Comparison of ENCODE assay signal across 1 cellular context in genomic region chr19:47226426-47227346, GRCh38.
TF ChIP-seq lines count a peak whose summit lies in the region.

No MANE protein-coding gene starts in this region.

TF ChIP-seq in SK-N-SH treated with all-trans-retinoic acid at 6 μM for 48 hours, 23 proteins besides CTCF, POLR2A, EP300 and RAD21 (continued from another document):
- no peak for TF ChIP-seq PATZ1 (CRISPR knock-in tag; IDR thresholded peaks at IDR 0.05; ENCODE audit: borderline replicate concordance)
- no peak for TF ChIP-seq CREB5 (CRISPR knock-in tag; IDR thresholded peaks at IDR 0.05; ENCODE audit: low read depth)
- no peak for TF ChIP-seq ESRRG (CRISPR knock-in tag; IDR thresholded peaks at IDR 0.05)
- no peak for TF ChIP-seq TCF4 (CRISPR knock-in tag; IDR thresholded peaks at IDR 0.05; ENCODE audit: borderline replicate concordance)
